In the genomic region with DNA sequence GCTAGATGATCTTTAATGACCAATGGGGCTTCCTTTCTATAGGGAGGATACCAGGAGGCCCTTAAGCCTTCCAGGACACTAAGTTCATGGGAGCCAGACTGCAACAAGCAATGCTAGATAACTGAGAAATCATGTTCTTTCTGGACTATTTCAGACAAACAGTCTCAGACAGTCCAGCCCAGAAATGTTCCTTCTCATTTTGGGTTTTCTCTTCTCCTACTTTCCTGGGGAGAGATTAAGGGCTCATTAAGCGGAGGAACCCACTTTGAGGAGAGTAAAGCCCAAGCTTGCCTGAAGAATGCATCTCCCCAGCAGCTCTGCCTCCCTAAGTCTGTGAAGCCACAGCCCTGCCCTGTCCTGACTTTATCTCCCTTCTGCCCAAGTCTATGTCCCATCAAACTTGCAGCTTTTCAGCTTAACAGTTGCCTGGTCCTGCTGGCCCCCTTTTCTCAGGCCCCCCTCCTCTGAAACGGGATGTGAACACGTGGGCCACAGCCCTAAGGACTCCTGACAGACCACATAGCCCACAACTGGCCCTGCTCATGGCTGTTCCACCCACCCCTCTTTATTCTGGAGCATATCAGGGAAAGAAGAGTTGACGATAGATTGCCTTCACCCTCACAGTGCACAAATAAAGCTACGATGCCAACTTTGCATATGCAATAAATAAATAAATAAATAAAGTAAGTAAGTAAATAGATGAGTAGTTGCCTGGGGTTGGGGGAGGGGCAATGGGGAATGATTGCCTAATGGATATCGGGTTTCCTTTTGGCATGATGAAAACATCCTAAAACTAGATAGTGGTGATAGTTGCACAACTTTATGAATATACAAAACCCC, we compare ENCODE assay signal across 13 cellular contexts.
A peak's percentile ranks its signal among the peaks of the same experiment; 100 is the strongest.
DNase-seq lines count a peak whose midpoint lies in the region; FAIRE-seq and TF ChIP-seq lines count a peak whose summit lies in the region.
"Had no signal": no experiment of that assay in that cellular context is flagged by ENCODE, and none has a peak within 500 bp of the region (broad histone marks: within the 10 kb centered on the region; RNA-seq: fewer than 3 reads in every experiment).

No MANE protein-coding gene starts in this region.

- no peaks in the 10 kb centered on the region for H3K27me3 ChIP-seq in vagina
- H3K27me3 ChIP-seq: BLaER1 had no signal

- no peaks in the 10 kb centered on the region for H3K27me3 Mint-ChIP-seq in chondrocyte (ENCODE audit: low read depth)

- FAIRE-seq in kidney (lab: Jason Lieb, UNC) = no peak
- FAIRE-seq: keratinocyte had no signal

- H3K36me3 Mint-ChIP-seq in chondrocyte (ENCODE audit: low read depth) = peaks cover 2% of the 10 kb centered on the region

- no peak overlapping the region for H3K4me3 Mint-ChIP-seq in chondrocyte (ENCODE audit: unreplicated experiment)

- peak overlapping the region; percentile 85 for H3K27ac Mint-ChIP-seq in chondrocyte (ENCODE audit: unreplicated experiment)

- TF ChIP-seq CTCF in chondrocyte (IDR thresholded peaks at IDR 0.05) (no peak), vagina (IDR thresholded peaks at IDR 0.05) (no peak), kidney (IDR thresholded peaks at IDR 0.05; ENCODE audit: borderline replicate concordance, extremely low read depth, insufficient read depth) (no peak)

- peaks cover 10% of the 10 kb centered on the region for H3K9me3 Mint-ChIP-seq in chondrocyte (ENCODE audit: low read depth)

- H3K4me1 ChIP-seq in vagina (peaks cover 49% of the 10 kb centered on the region), kidney (ENCODE audit: control insufficient read depth in 1 of 2, insufficient read depth in 1 of 2, low read depth in 1 of 2, low read length in 2 of 2) (peaks cover 3 to 17% of the 10 kb centered on the region in 2 donors)
- H3K4me1 ChIP-seq: BLaER1 had no signal

- no peak overlapping the region for H3K9ac ChIP-seq in kidney (ENCODE audit: low read length in 2 of 2)
- H3K9ac ChIP-seq: BLaER1 had no signal

- H3K36me3 ChIP-seq in vagina (no peaks in the 10 kb centered on the region), kidney (ENCODE audit: control insufficient read depth in 1 of 2, insufficient read depth in 2 of 2, low read length in 2 of 2) (no peaks in the 10 kb centered on the region)
- H3K36me3 ChIP-seq: BLaER1 had no signal

- peaks cover 59% of the 10 kb centered on the region for H3K4me1 Mint-ChIP-seq in chondrocyte (ENCODE audit: low read depth)

- H3K27ac ChIP-seq in vagina (peak overlapping the region; percentile 84), kidney (ENCODE audit: low read depth in 2 of 2, low read length in 2 of 2) (peak overlapping the region in 1 of 2 donors; percentile 23)
- H3K27ac ChIP-seq: BLaER1 had no signal

- H3K4me3 ChIP-seq in vagina (no peak overlapping the region), kidney (ENCODE audit: low read length in 2 of 2) (no peak overlapping the region)
- H3K4me3 ChIP-seq: BLaER1 had no signal

- no peak for TF ChIP-seq POLR2A in vagina (IDR thresholded peaks at IDR 0.05)

- intact Hi-C loops in vagina (cut with DNase I) = no loop called here
- intact Hi-C loops in kidney (cut with DNase I) = no loop called here

- DNase-seq in SIG-M5 treated with dmso at 0.1 percent for 504 hours (lab: John Stamatoyannopoulos, UW; ENCODE audit: unreplicated experiment) (peak; percentile 11), SIG-M5 (lab: John Stamatoyannopoulos, UW) (no peak), chondrocyte (ENCODE audit: low spot score) (no peak), lung microvascular endothelial cell (ENCODE audit: low read depth in 2 of 2) (peak; percentile 7 to 66), vagina (ENCODE audit: extremely low spot score in 2 of 2) (peak in 1 of 2 donors; percentile 92), kidney (no peak), COLO829 (ENCODE audit: low spot score) (no peak)
- no peak for DNase-seq in stimulated activated naive CD4-positive, alpha-beta T cell (lab: John Stamatoyannopoulos, UW)
- DNase-seq: activated CD4-positive, CD25-positive, alpha-beta regulatory T cell; central memory CD4-positive, alpha-beta T cell; NCI-H2081 treated with DMSO at 0.1 percent for 48 hours had no signal

- no peaks in the 10 kb centered on the region for H3K9me3 ChIP-seq in vagina
- H3K9me3 ChIP-seq in kidney (ENCODE audit: control insufficient read depth in 1 of 2, low read length in 2 of 2) = peaks cover 0 to 3% of the 10 kb centered on the region in 2 donors

Comparison
In these comparisons a context has a peak if more than half of its experiments do, and no peak if none do; other contexts are left out.
1. DNase-seq: peak in SIG-M5 treated with dmso at 0.1 percent for 504 hours (single experiment) and lung microvascular endothelial cell (2 of 2); none in SIG-M5 (single experiment), chondrocyte (single experiment), stimulated activated naive CD4-positive, alpha-beta T cell (0 of 6), kidney (single experiment) and COLO829 (single experiment).